In genomic region chr18:75206637-75207297, GRCh38 we compare ENCODE assay signal across 8 cellular contexts. TPM values are rescaled to one million over a fixed set of nuclear protein-coding genes. Genes with fewer than 3 reads are reported as not detected.
DNase-seq lines count a peak whose midpoint lies in the region; TF ChIP-seq lines count a peak whose summit lies in the region.

No MANE protein-coding gene starts in this region.

- no peak for TF ChIP-seq CTCF in Calu3 (IDR thresholded peaks at IDR 0.05; ENCODE audit: unreplicated experiment)
- TF ChIP-seq CTCF in endodermal cell (conservative IDR thresholded peaks at IDR 0.05): no peak
- TF ChIP-seq CTCF in ovary (IDR thresholded peaks at IDR 0.05): no peak

- no peak overlapping the region for H3K9ac ChIP-seq in endodermal cell (ENCODE audit: extremely low read depth, low read length, poor library complexity, severe bottlenecking)

- H3K4me3 ChIP-seq in endodermal cell (ENCODE audit: low read length) (no peak overlapping the region), ovary (peak overlapping the region; percentile 97)

- no peak for TF ChIP-seq POLR2A in ovary (IDR thresholded peaks at IDR 0.05)

- peaks cover 7% of the 10 kb centered on the region for H3K4me1 ChIP-seq in endodermal cell (ENCODE audit: control insufficient read depth, insufficient read depth, low read length)
- H3K4me1 ChIP-seq in ovary (ENCODE audit: insufficient read depth): peaks cover 4% of the 10 kb centered on the region

- CTCF ChIA-PET in Calu3 (lab: Charles Lee): no interaction called here

- no peaks in the 10 kb centered on the region for H3K27me3 Mint-ChIP-seq in Calu3 (ENCODE audit: unreplicated experiment)
- H3K27me3 Mint-ChIP-seq in endodermal cell (ENCODE audit: insufficient read depth): peaks cover 74% of the 10 kb centered on the region
- peaks cover 35% of the 10 kb centered on the region for H3K27me3 Mint-ChIP-seq in activated T-helper 2 cell treated with anti-CD3 and anti-CD28 coated beads, Interferon-gamma antibody, Interleukin-2, Interleukin-4, amounts not matched to agents 10 μg/mL and 5 μg/mL and 100 μg/mL, durations not matched to agents 14 hours and 24 hours and 36 hours (ENCODE audit: low read depth)

- no peak for TF ChIP-seq EP300 in ovary (IDR thresholded peaks at IDR 0.05)

- H3K4me1 Mint-ChIP-seq in Calu3 (ENCODE audit: low read depth, unreplicated experiment): peaks cover 27% of the 10 kb centered on the region
- peaks cover 46% of the 10 kb centered on the region for H3K4me1 Mint-ChIP-seq in endodermal cell
- peaks cover 33% of the 10 kb centered on the region for H3K4me1 Mint-ChIP-seq in activated T-helper 2 cell treated with anti-CD3 and anti-CD28 coated beads, Interferon-gamma antibody, Interleukin-2, Interleukin-4, amounts not matched to agents 10 μg/mL and 5 μg/mL and 100 μg/mL, durations not matched to agents 14 hours and 24 hours and 36 hours (ENCODE audit: low read depth)

- no peaks in the 10 kb centered on the region for H3K36me3 ChIP-seq in endodermal cell (ENCODE audit: control insufficient read depth, insufficient read depth, low read length)
- no peaks in the 10 kb centered on the region for H3K36me3 ChIP-seq in ovary

- H3K27ac ChIP-seq in endodermal cell (ENCODE audit: low read depth, low read length): no peak overlapping the region
- peak overlapping the region; percentile 46 to 99 for H3K27ac ChIP-seq in ovary
- H3K27ac ChIP-seq in caudate nucleus (ENCODE audit: low read depth, low read length): no peak overlapping the region

- H3K4me3 Mint-ChIP-seq in Calu3 (ENCODE audit: low read depth, unreplicated experiment) (peak overlapping the region; percentile 98), endodermal cell (peak overlapping the region; percentile 79)
- H3K4me3 Mint-ChIP-seq in activated T-helper 2 cell treated with anti-CD3 and anti-CD28 coated beads, Interferon-gamma antibody, Interleukin-2, Interleukin-4, amounts not matched to agents 10 μg/mL and 5 μg/mL and 100 μg/mL, durations not matched to agents 14 hours and 24 hours and 36 hours (ENCODE audit: low read depth): no peak overlapping the region

- intact Hi-C loops in Calu3 (cut with micrococcal nuclease; ENCODE audit: unreplicated experiment): no loop called here
- intact Hi-C loops in ovary (cut with DNase I): loop anchor here in 2 of 4 donors (5.0 to 10.0 kb wide), 3 partner anchors 41 to 1058 kb away; no protein-coding TSS in a partner anchor
- intact Hi-C loops in activated T-helper 2 cell treated with anti-CD3 and anti-CD28 coated beads, Interferon-gamma antibody, Interleukin-2, Interleukin-4, amounts not matched to agents 10 μg/mL and 5 μg/mL and 100 μg/mL, durations not matched to agents 14 hours and 24 hours and 36 hours (cut with micrococcal nuclease): loop anchor here (5.0 to 10.0 kb wide), 2 partner anchors 201 to 212 kb away; no protein-coding TSS in a partner anchor

- no peaks in the 10 kb centered on the region for H3K9me3 ChIP-seq in endodermal cell (ENCODE audit: control insufficient read depth, low read length)
- no peaks in the 10 kb centered on the region for H3K9me3 ChIP-seq in ovary

- H3K27ac Mint-ChIP-seq in Calu3 (ENCODE audit: unreplicated experiment) (peak overlapping the region; percentile 91), endodermal cell (no peak overlapping the region)
- no peak overlapping the region for H3K27ac Mint-ChIP-seq in activated T-helper 2 cell treated with anti-CD3 and anti-CD28 coated beads, Interferon-gamma antibody, Interleukin-2, Interleukin-4, amounts not matched to agents 10 μg/mL and 5 μg/mL and 100 μg/mL, durations not matched to agents 14 hours and 24 hours and 36 hours

- H3K9me3 Mint-ChIP-seq in Calu3 (ENCODE audit: low read depth, unreplicated experiment) (no peaks in the 10 kb centered on the region), endodermal cell (no peaks in the 10 kb centered on the region)
- no peaks in the 10 kb centered on the region for H3K9me3 Mint-ChIP-seq in activated T-helper 2 cell treated with anti-CD3 and anti-CD28 coated beads, Interferon-gamma antibody, Interleukin-2, Interleukin-4, amounts not matched to agents 10 μg/mL and 5 μg/mL and 100 μg/mL, durations not matched to agents 14 hours and 24 hours and 36 hours

- H3K36me3 Mint-ChIP-seq in Calu3 (ENCODE audit: insufficient read depth, unreplicated experiment): peaks cover 45% of the 10 kb centered on the region
- H3K36me3 Mint-ChIP-seq in endodermal cell (ENCODE audit: low read depth): no peaks in the 10 kb centered on the region
- H3K36me3 Mint-ChIP-seq in activated T-helper 2 cell treated with anti-CD3 and anti-CD28 coated beads, Interferon-gamma antibody, Interleukin-2, Interleukin-4, amounts not matched to agents 10 μg/mL and 5 μg/mL and 100 μg/mL, durations not matched to agents 14 hours and 24 hours and 36 hours (ENCODE audit: low read depth): peaks cover 32% of the 10 kb centered on the region

- no TSS peak for BruUV-seq in Calu3 (replicated peaks; lab: Mats Ljungman, UMichigan)

- WGBS in endodermal cell (ENCODE audit: insufficient coverage in 1 of 2, insufficient read length in 1 of 2), 2 experiments: 6 to 13% methylated on average over 3 to 10 of the region's 12 CpGs
- WGBS in ovary, 3 donors: 16 to 35% (median 20%) methylated on average over 12 of the region's 12 CpGs

- H3K27me3 ChIP-seq in endodermal cell (ENCODE audit: control insufficient read depth, insufficient read depth, low read length, poor library complexity, severe bottlenecking) (peaks cover 76% of the 10 kb centered on the region), ovary (no peaks in the 10 kb centered on the region)

- DNase-seq in Calu3 (no peak), NCI-H69 (lab: John Stamatoyannopoulos, UW) (peak; percentile 56), endodermal cell (no peak), ovary (no peak), amniotic stem cell (lab: John Stamatoyannopoulos, UW) (no peak), caudate nucleus (lab: John Stamatoyannopoulos, UW) (no peak)
- DNase-seq in activated CD4-positive, CD25-positive, alpha-beta regulatory T cell (lab: John Stamatoyannopoulos, UW): no peak
- no peak for DNase-seq in activated T-helper 2 cell treated with anti-CD3 and anti-CD28 coated beads, Interferon-gamma antibody, Interleukin-2, Interleukin-4, amounts not matched to agents 10 μg/mL and 5 μg/mL and 100 μg/mL, durations not matched to agents 14 hours and 24 hours and 36 hours (ENCODE audit: low spot score)

RNA-seq across cellular contexts. Expression of gene PTGR3, which starts 2.2 kb away (rescaled TPM):
- 30.2 and 31.7 TPM in 2 replicates for total RNA-seq in Calu3 (2022)
- 10 to 100 TPM; 12.2 to 13.3 TPM for total RNA-seq in endodermal cell
- 18.3 TPM for polyA plus RNA-seq in endodermal cell (2013, experiment 1 of 2)
- polyA plus RNA-seq in endodermal cell (2013, experiment 2 of 2): 14.7 TPM
- 10 to 100 TPM; 15.4 to 55.7 (median 32.6) TPM for total RNA-seq in ovary
- polyA plus RNA-seq in ovary: 10 to 100 TPM; 19.8 to 28.4 TPM
- total RNA-seq in activated T-helper 2 cell treated with anti-CD3 and anti-CD28 coated beads, Interferon-gamma antibody, Interleukin-2, Interleukin-4, amounts not matched to agents 10 μg/mL and 5 μg/mL and 100 μg/mL, durations not matched to agents 14 hours and 24 hours and 36 hours: 26.0 and 28.6 TPM in 2 replicates

RNA-seq across cellular contexts. Expression of gene TSHZ1, which starts 3.8 kb away (rescaled TPM):
- total RNA-seq in Calu3 (2022): 8.6 and 10.8 TPM in 2 replicates
- 1 to 10 TPM; 1.1 to 1.7 TPM for total RNA-seq in endodermal cell
- polyA plus RNA-seq in endodermal cell (2013, experiment 1 of 2): 15.0 TPM
- 14.4 TPM for polyA plus RNA-seq in endodermal cell (2013, experiment 2 of 2)
- total RNA-seq in ovary: 100 to 1,000 TPM in 1 of 7 donors, 10 to 100 TPM in 6; 28.5 to 109 (median 69.0) TPM
- 10 to 100 TPM; 27.9 to 51.8 TPM for polyA plus RNA-seq in ovary
- 11.5 and 12.0 TPM in 2 replicates for total RNA-seq in activated T-helper 2 cell treated with anti-CD3 and anti-CD28 coated beads, Interferon-gamma antibody, Interleukin-2, Interleukin-4, amounts not matched to agents 10 μg/mL and 5 μg/mL and 100 μg/mL, durations not matched to agents 14 hours and 24 hours and 36 hours

Comparison
In these comparisons a context has a peak if more than half of its experiments do, and no peak if none do; other contexts are left out.
1. H3K27ac ChIP-seq: peak in ovary (2 of 2); none in endodermal cell (single experiment) and caudate nucleus (single experiment).